ENCODE assay signal across 12 cellular contexts in genomic region chr5:56211298-56211865, GRCh38. TPM values are rescaled to one million over a fixed set of nuclear protein-coding genes. Genes with fewer than 3 reads are reported as not detected.
DNase-seq lines count a peak whose midpoint lies in the region; ATAC-seq and TF ChIP-seq lines count a peak whose summit lies in the region.
"Had no signal": no experiment of that assay in that cellular context is flagged by ENCODE, and none has a peak within 500 bp of the region (broad histone marks: within the 10 kb centered on the region; RNA-seq: fewer than 3 reads in every experiment).

No MANE protein-coding gene starts in this region.

- no peak overlapping the region for H3K4me3 ChIP-seq in SK-N-SH (ENCODE audit: low read depth in 2 of 2, low read length in 1 of 2)
- H3K4me3 ChIP-seq in HAP-1 = no peak overlapping the region
- no peak overlapping the region for H3K4me3 ChIP-seq in transverse colon
- H3K4me3 ChIP-seq: colonic mucosa had no signal

- H3K4me2 ChIP-seq in SK-N-SH = 0 out of 2 replicates have a peak overlapping the region, but pooled peaks have one; percentile 2

- no peak overlapping the region for H2AFZ ChIP-seq in SK-N-SH (ENCODE audit: low read depth)

- TF ChIP-seq CTCF in SK-N-SH (IDR thresholded peaks at IDR 0.05) (no peak), transverse colon (IDR thresholded peaks at IDR 0.05) (no peak)

- no peak for ATAC-seq in GM18498 (IDR thresholded peaks at IDR 0.05; ENCODE audit: unreplicated experiment)

- DNase-seq in ELR (ENCODE audit: low read depth) (peak; percentile 93), SK-N-SH (no peak), foreskin melanocyte (peak; percentile 92), pulmonary artery endothelial cell (ENCODE audit: low read depth, low spot score) (peak; percentile 91), DMS 273 (lab: John Stamatoyannopoulos, UW; ENCODE audit: unreplicated experiment) (no peak), HAP-1 (ENCODE audit: low spot score in 2 of 2) (no peak), transverse colon (no peak)
- DNase-seq: activated CD4-positive, alpha-beta T cell treated with anti-CD3 and anti-CD28 coated beads, Interleukin-2, amount 50 U/mL, for 1 hour; colonic mucosa; naive B cell; NCI-H526 had no signal

- 58% methylated on average over 2 of the region's 2 CpGs for WGBS in SK-N-SH (ENCODE audit: low lambda C conversion rate)
- 64% methylated on average over 2 of the region's 2 CpGs; no CpG with 5 or more reads in 1 of the 2 donors for WGBS in transverse colon (ENCODE audit: low coverage in 1 of 2), 2 donors

- CTCF ChIA-PET in SK-N-SH (lab: Yijun Ruan, JAX) = interaction anchor here (1.4 kb wide), 1 partner anchor 10 kb away, joined by 4 read pairs; no protein-coding TSS in a partner anchor

- H3K79me2 ChIP-seq in SK-N-SH (ENCODE audit: insufficient read depth) = no peaks in the 10 kb centered on the region

- intact Hi-C loops in transverse colon (cut with DNase I; ENCODE audit: low total_unique reads) = no loop called here

- H3K9me3 ChIP-seq in SK-N-SH (no peaks in the 10 kb centered on the region), HAP-1 (no peaks in the 10 kb centered on the region), transverse colon (no peaks in the 10 kb centered on the region)
- H3K9me3 ChIP-seq: colonic mucosa had no signal

- no peak for TF ChIP-seq POLR2A in transverse colon (IDR thresholded peaks at IDR 0.05)

- H3K9me2 ChIP-seq in SK-N-SH = no peaks in the 10 kb centered on the region

- H3K27me3 ChIP-seq in SK-N-SH (ENCODE audit: insufficient read depth) (no peaks in the 10 kb centered on the region), HAP-1 (ENCODE audit: low read depth) (no peaks in the 10 kb centered on the region), transverse colon (no peaks in the 10 kb centered on the region)
- H3K27me3 ChIP-seq: colonic mucosa had no signal

- no peaks in the 10 kb centered on the region for H3K4me1 ChIP-seq in SK-N-SH (ENCODE audit: control insufficient read depth in 1 of 2, insufficient read depth in 2 of 2, low read depth in 1 of 2, low read length in 1 of 2)
- no peaks in the 10 kb centered on the region for H3K4me1 ChIP-seq in HAP-1
- no peaks in the 10 kb centered on the region for H3K4me1 ChIP-seq in transverse colon
- H3K4me1 ChIP-seq: colonic mucosa had no signal

- TF ChIP-seq EP300 in SK-N-SH (IDR thresholded peaks at IDR 0.05; ENCODE audit: borderline replicate concordance in 1 of 2, low read depth in 1 of 2, low read length in 1 of 2) (no peak), transverse colon (IDR thresholded peaks at IDR 0.05; ENCODE audit: low read depth) (no peak)

- no peak overlapping the region for H3K9ac ChIP-seq in SK-N-SH

- TF ChIP-seq RAD21 in SK-N-SH (IDR thresholded peaks at IDR 0.05; ENCODE audit: low read length) = no peak

- H3K27ac ChIP-seq in SK-N-SH (ENCODE audit: low read depth in 2 of 2, low read length in 1 of 2) (peak overlapping the region in 1 of 2 experiments; percentile 40; a peak in 1 of 4 replicates), transverse colon (no peak overlapping the region)
- H3K27ac ChIP-seq: colonic mucosa had no signal

- POLR2A ChIA-PET in SK-N-SH (lab: Yijun Ruan, JAX) = no interaction called here

- no peaks in the 10 kb centered on the region for H4K20me1 ChIP-seq in SK-N-SH (ENCODE audit: insufficient read depth)

- H3F3A ChIP-seq in SK-N-SH (replicated peaks; ENCODE audit: insufficient read depth) = no peaks in the 10 kb centered on the region

- H3K36me3 ChIP-seq in SK-N-SH (replicated peaks in 1 of 2; ENCODE audit: control insufficient read depth in 1 of 2, insufficient read depth in 2 of 2, low read length in 1 of 2) (no peaks in the 10 kb centered on the region), HAP-1 (replicated peaks) (no peaks in the 10 kb centered on the region), transverse colon (no peaks in the 10 kb centered on the region)
- H3K36me3 ChIP-seq: colonic mucosa had no signal

- in situ Hi-C loops in HAP-1 (cut with MboI; ENCODE audit: low sequenced_read_pairs) (no loop called here), transverse colon (cut with MboI; ENCODE audit: low pct_ligation_motif_present in 1 of 4, low pct_unique_long_range_greater_than_20kb in 1 of 4, low sequenced_read_pairs in 3 of 4) (no loop called here)

TF ChIP-seq in SK-N-SH, 30 proteins besides CTCF, POLR2A, EP300 and RAD21:
- TF ChIP-seq RFX5 (IDR thresholded peaks at IDR 0.05; ENCODE audit: low read length) (no peak), JUND (IDR thresholded peaks at IDR 0.05) (peak; percentile 71), MAX (IDR thresholded peaks at IDR 0.05; ENCODE audit: low read depth) (peak; percentile 13; the same call in 1 of the 2 replicates), FOSL2 (IDR thresholded peaks at IDR 0.05; ENCODE audit: borderline replicate concordance, low read depth) (peak; percentile 68; the same call in 1 of the 2 replicates), TEAD4 (IDR thresholded peaks at IDR 0.05; ENCODE audit: borderline replicate concordance, insufficient read depth) (peak; percentile 36; the same call in 1 of the 2 replicates), IRF3 (IDR thresholded peaks at IDR 0.05; ENCODE audit: low read depth, low read length) (no peak), RXRA (IDR thresholded peaks at IDR 0.05; ENCODE audit: borderline replicate concordance, low read depth) (peak; percentile 96), FOXM1 (IDR thresholded peaks at IDR 0.05; ENCODE audit: low read depth) (no peak), TCF12 (IDR thresholded peaks at IDR 0.05) (peak; percentile 72), YY1 (IDR thresholded peaks at IDR 0.05; ENCODE audit: low read depth) (no peak), PBX3 (IDR thresholded peaks at IDR 0.05) (peak; percentile 47), USF2 (IDR thresholded peaks at IDR 0.05; ENCODE audit: borderline replicate concordance, low read depth, low read length) (no peak)
TF ChIP-seq in SK-N-SH: peak in this region for 7.

RNA-seq across cellular contexts. Expression of gene ANKRD55, which starts 21.7 kb away (rescaled TPM):
- polyA plus RNA-seq in SK-N-SH (2012; rRNA removed) = not detected in 2 replicates
- polyA plus RNA-seq in SK-N-SH (2012; cell fraction: cytosol; rRNA removed) = 0.01 and 0.03 TPM in 2 replicates
- not detected in 2 replicates for polyA plus RNA-seq in SK-N-SH (2012; cell fraction: nucleus; rRNA removed)
- total RNA-seq in pulmonary artery endothelial cell (0.33 and 0.74 TPM in 2 replicates), transverse colon (under 1 TPM in 1 of 4 donors, not detected in 3; 0.95 TPM)
- total RNA-seq: colonic mucosa had no signal

Comparison
In these comparisons a context has a peak if more than half of its experiments do, and no peak if none do; other contexts are left out.
1. DNase-seq: peak in ELR (single experiment), foreskin melanocyte (single experiment) and pulmonary artery endothelial cell (single experiment); none in SK-N-SH (single experiment), DMS 273 (single experiment), HAP-1 (0 of 2) and transverse colon (single experiment).